Comparison of ENCODE assay signal across 25 cellular contexts in the genomic region with DNA sequence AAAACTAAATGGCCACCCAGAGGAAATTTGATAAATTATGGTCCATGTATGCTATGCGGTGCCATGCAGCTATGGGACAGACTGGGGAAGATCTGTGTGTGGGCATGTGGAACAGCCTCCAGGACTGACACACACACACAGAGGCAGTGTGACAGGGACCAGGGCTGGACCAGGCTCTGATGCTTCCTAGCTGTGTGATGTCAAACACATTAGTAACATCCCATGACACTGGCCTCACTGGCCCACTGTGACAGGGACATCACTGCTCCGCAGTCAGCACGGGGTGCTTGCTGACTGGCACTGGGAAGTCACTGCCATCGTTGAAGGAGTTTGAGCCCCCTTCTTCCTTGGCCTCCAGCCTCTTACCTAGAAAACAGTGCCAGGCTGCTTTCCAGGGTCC.
"Had no signal": no experiment of that assay in that cellular context is flagged by ENCODE, and none has a peak within 500 bp of the region (broad histone marks: within the 10 kb centered on the region; RNA-seq: fewer than 3 reads in every experiment).

No MANE protein-coding gene starts in this region.

- ATAC-seq: body of pancreas; left ventricle myocardium superior; stimulated activated naive CD8-positive, alpha-beta T cell treated with anti-CD3 and anti-CD28 coated beads, Interleukin-15, Interleukin-2, amounts not matched to agents 100 U/mL and 50 U/mL, for 24 hours had no signal

- H3K79me2 ChIP-seq: parathyroid adenoma had no signal

- H3K9ac ChIP-seq: parathyroid adenoma had no signal

- H3K27ac ChIP-seq: cardiac muscle cell, esophagus muscularis mucosa, parathyroid adenoma, right lobe of liver had no signal

- H2AFZ ChIP-seq: parathyroid adenoma had no signal

- FAIRE-seq: TTC549, urothelium cell line had no signal

- H3K9me3 ChIP-seq: adrenal gland, body of pancreas, esophagus muscularis mucosa, right lobe of liver had no signal

- DNase-seq: activated CD4-positive, alpha-beta T cell treated with anti-CD3 and anti-CD28 coated beads for 4 hours; activated CD4-positive, alpha-beta T cell treated with anti-CD3 and anti-CD28 coated beads, Interleukin-2, amount 50 U/mL, for 48 hours; activated CD8-positive, alpha-beta memory T cell treated with anti-CD3 and anti-CD28 coated beads for 24 hours; activated effector memory CD4-positive, alpha-beta T cell treated with Interleukin-2 at 50 U/mL for 16 hours; activated naive CD4-positive, alpha-beta T cell treated with anti-CD3 and anti-CD28 coated beads for 36 hours; activated naive CD8-positive, alpha-beta T cell treated with anti-CD3 and anti-CD28 coated beads for 36 hours; adrenal gland; aorta; effector CD4-positive, alpha-beta T cell; foreskin melanocyte; left ventricle myocardium superior; naive B cell; nephron progenitor cell; stimulated activated CD4-positive, alpha-beta T cell treated with anti-CD3 and anti-CD28 coated beads, Interleukin-12 subunit alpha, Interleukin-12 subunit beta, amount 100 ng/mL, for 4 hours; stimulated activated CD4-positive, alpha-beta T cell treated with anti-CD3 and anti-CD28 coated beads, Interleukin-4, amount 100 ng/mL, for 1 hour; stimulated activated naive CD8-positive, alpha-beta T cell treated with anti-CD3 and anti-CD28 coated beads, Interleukin-15, Interleukin-2, amounts not matched to agents 100 U/mL and 50 U/mL, for 24 hours; T-helper 9 cell; trophoblast cell had no signal

- H3K36me3 ChIP-seq: adrenal gland, cardiac muscle cell, esophagus muscularis mucosa, right lobe of liver had no signal

- H3K27me3 ChIP-seq: adrenal gland, body of pancreas, right lobe of liver had no signal

- H3K4me3 ChIP-seq: adrenal gland, body of pancreas, cardiac muscle cell, esophagus muscularis mucosa, right lobe of liver had no signal
